In genomic region chr1:192835116-192835515, GRCh38 we compare ENCODE assay signal across 20 cellular contexts. TPM values are rescaled to one million over a fixed set of nuclear protein-coding genes. Genes with fewer than 3 reads are reported as not detected.
DNase-seq lines count a peak whose midpoint lies in the region; ATAC-seq and TF ChIP-seq lines count a peak whose summit lies in the region.
"Had no signal": no experiment of that assay in that cellular context is flagged by ENCODE, and none has a peak within 500 bp of the region (broad histone marks: within the 10 kb centered on the region; RNA-seq: fewer than 3 reads in every experiment).

No MANE protein-coding gene starts in this region.

- no peak overlapping the region for H3K4me3 ChIP-seq in mammary epithelial cell (replicated peaks in 1 of 3; ENCODE audit: insufficient read depth in 1 of 3, low read depth in 2 of 3, low read length in 3 of 3)
- no peak overlapping the region for H3K4me3 ChIP-seq in breast epithelium
- no peak overlapping the region for H3K4me3 ChIP-seq in left ventricle myocardium inferior
- no peak overlapping the region for H3K4me3 ChIP-seq in osteoblast (ENCODE audit: insufficient read depth, low read length)
- no peak overlapping the region for H3K4me3 ChIP-seq in transverse colon
- H3K4me3 ChIP-seq: GM23248, lung had no signal

- TF ChIP-seq POLR2A in breast epithelium (IDR thresholded peaks at IDR 0.05) (no peak), transverse colon (IDR thresholded peaks at IDR 0.05) (no peak)

- no peaks in the 10 kb centered on the region for H3K36me3 ChIP-seq in mammary epithelial cell (ENCODE audit: insufficient read depth, low read length)
- H3K36me3 ChIP-seq in breast epithelium: no peaks in the 10 kb centered on the region
- H3K36me3 ChIP-seq in left ventricle myocardium inferior: no peaks in the 10 kb centered on the region
- H3K36me3 ChIP-seq in osteoblast (ENCODE audit: insufficient read depth, low read length): no peaks in the 10 kb centered on the region
- no peaks in the 10 kb centered on the region for H3K36me3 ChIP-seq in transverse colon

- 67% methylated on average over 3 of the region's 3 CpGs for WGBS in mammary epithelial cell (ENCODE audit: low coverage, missing lambda C conversion rate)
- 57 to 64% methylated on average over 3 of the region's 3 CpGs for WGBS in transverse colon (ENCODE audit: low coverage in 1 of 2), 2 donors

- H3K4me2 ChIP-seq in mammary epithelial cell (ENCODE audit: insufficient read depth, low read depth, low read length) (no peak overlapping the region), osteoblast (ENCODE audit: insufficient read depth, low read length) (no peak overlapping the region)

- CTCF ChIA-PET in mammary epithelial cell (lab: Charles Lee; ENCODE audit: low non-redundant PET): no interaction called here

- H3K27ac ChIP-seq in mammary epithelial cell (ENCODE audit: insufficient read depth, low read depth, low read length) (peak overlapping the region; percentile 82), breast epithelium (no peak overlapping the region), left ventricle myocardium inferior (replicated peaks) (peak overlapping the region; percentile 1), osteoblast (ENCODE audit: low read depth, low read length) (no peak overlapping the region), transverse colon (peak overlapping the region; percentile 25 to 61 (median 48))
- H3K27ac ChIP-seq: 22Rv1, GM23248 had no signal

- H3K27me3 ChIP-seq in mammary epithelial cell (ENCODE audit: insufficient read depth, low read length) (no peaks in the 10 kb centered on the region), breast epithelium (no peaks in the 10 kb centered on the region), left ventricle myocardium inferior (ENCODE audit: low read depth) (no peaks in the 10 kb centered on the region), osteoblast (ENCODE audit: insufficient read depth, low read length) (no peaks in the 10 kb centered on the region), transverse colon (no peaks in the 10 kb centered on the region)

- H3K9ac ChIP-seq in mammary epithelial cell (ENCODE audit: insufficient read depth, low read length): no peak overlapping the region
- H3K9ac ChIP-seq: GM23248 had no signal

- DNase-seq in mammary epithelial cell (no peak), breast epithelium (ENCODE audit: low spot score in 2 of 2) (no peak), left ventricle myocardium inferior (no peak), osteoblast (ENCODE audit: insufficient read length, low spot score, missing footprints) (no peak), transverse colon (no peak), NCI-H1436 (lab: John Stamatoyannopoulos, UW) (no peak), GM19240 (ENCODE audit: insufficient read length, low spot score) (no peak)
- DNase-seq: activated CD4-positive, alpha-beta T cell treated with anti-CD3 and anti-CD28 coated beads for 36 hours; activated naive CD4-positive, alpha-beta T cell; activated T-cell treated with anti-CD3 and anti-CD28 coated beads, Interleukin-2, amount 50 U/mL, for 4 hours; glutamatergic neuron; GM23248; KG1; NCI-H1417; OCI-M1; small intestine; stimulated activated CD4-positive, alpha-beta T cell treated with anti-CD3 and anti-CD28 coated beads, Interleukin-2, amount 100 ng/mL, for 24 hours had no signal

- H3K9me3 ChIP-seq in mammary epithelial cell (replicated peaks; ENCODE audit: insufficient read depth, low read length) (no peaks in the 10 kb centered on the region), breast epithelium (no peaks in the 10 kb centered on the region), left ventricle myocardium inferior (replicated peaks) (no peaks in the 10 kb centered on the region), osteoblast (ENCODE audit: low read depth, low read length) (no peaks in the 10 kb centered on the region), transverse colon (no peaks in the 10 kb centered on the region)

- TF ChIP-seq EP300 in transverse colon (IDR thresholded peaks at IDR 0.05; ENCODE audit: low read depth): no peak

- H2AFZ ChIP-seq in mammary epithelial cell (ENCODE audit: low read depth, low read length) (peak overlapping the region; percentile 70), osteoblast (ENCODE audit: low read length) (peak overlapping the region; percentile 22)
- H2AFZ ChIP-seq: GM23248 had no signal

- H3K4me1 ChIP-seq in mammary epithelial cell (ENCODE audit: insufficient read depth, low read length): peaks cover 19% of the 10 kb centered on the region
- H3K4me1 ChIP-seq in breast epithelium: no peaks in the 10 kb centered on the region
- H3K4me1 ChIP-seq in left ventricle myocardium inferior: peaks cover 9% of the 10 kb centered on the region
- H3K4me1 ChIP-seq in osteoblast (ENCODE audit: insufficient read depth, low read length): peaks cover 7% of the 10 kb centered on the region
- H3K4me1 ChIP-seq in transverse colon: peaks cover 0 to 17% (median 4%) of the 10 kb centered on the region in 4 donors

- H3K79me2 ChIP-seq in mammary epithelial cell (ENCODE audit: insufficient read depth, low read length): no peaks in the 10 kb centered on the region
- H3K79me2 ChIP-seq in osteoblast (ENCODE audit: insufficient read depth, low read length): no peaks in the 10 kb centered on the region

- TF ChIP-seq CTCF in mammary epithelial cell (conservative IDR thresholded peaks at IDR 0.05 in 1 of 2, IDR thresholded peaks at IDR 0.05 in 1 of 2; ENCODE audit: extremely low read depth in 1 of 2, insufficient read depth in 1 of 2, low read depth in 1 of 2, low read length in 2 of 2) (no peak), breast epithelium (IDR thresholded peaks at IDR 0.05) (no peak), left ventricle myocardium inferior (IDR thresholded peaks at IDR 0.05; ENCODE audit: borderline replicate concordance) (no peak), osteoblast (IDR thresholded peaks at IDR 0.05; ENCODE audit: extremely low read depth, low read depth, low read length) (no peak), transverse colon (IDR thresholded peaks at IDR 0.05) (no peak)

- in situ Hi-C loops in mammary epithelial cell (cut with MboI; ENCODE audit: low sequenced_read_pairs in 2 of 2) (no loop called here), transverse colon (cut with MboI; ENCODE audit: low pct_ligation_motif_present in 1 of 4, low pct_unique_long_range_greater_than_20kb in 1 of 4, low sequenced_read_pairs in 3 of 4) (no loop called here)

- dilution Hi-C loops in mammary epithelial cell (cut with HindIII; ENCODE audit: low sequenced_read_pairs): no loop called here

- BruUV-seq in mammary epithelial cell (replicated peaks; lab: Mats Ljungman, UMichigan): no TSS peak

- no peak for ATAC-seq in GM21619 (IDR thresholded peaks at IDR 0.05; ENCODE audit: unreplicated experiment)
- ATAC-seq: activated CD4-positive, alpha-beta T cell treated with anti-CD3 and anti-CD28 coated beads for 36 hours; activated T-cell treated with anti-CD3 and anti-CD28 coated beads, Interleukin-2, amount 50 U/mL, for 4 hours had no signal

- no peaks in the 10 kb centered on the region for H4K20me1 ChIP-seq in mammary epithelial cell (ENCODE audit: insufficient read depth, low read length)
- no peaks in the 10 kb centered on the region for H4K20me1 ChIP-seq in osteoblast (ENCODE audit: insufficient read depth, low read length)

- intact Hi-C loops in mammary epithelial cell (cut with micrococcal nuclease): no loop called here
- intact Hi-C loops in breast epithelium (cut with DNase I; ENCODE audit: low total_unique reads): no loop called here
- intact Hi-C loops in left ventricle myocardium inferior (cut with micrococcal nuclease): no loop called here
- intact Hi-C loops in transverse colon (cut with DNase I; ENCODE audit: low total_unique reads): no loop called here

RNA-seq across cellular contexts. Expression of gene RGS2, which starts 26.3 kb away (rescaled TPM):
- 10 to 100 TPM; 20.0 to 28.5 TPM for total RNA-seq in mammary epithelial cell
- 7.0 TPM for polyA plus RNA-seq in mammary epithelial cell
- polyA minus RNA-seq in mammary epithelial cell: 17.8 TPM
- 100 to 1,000 TPM in 1 of 3 donors, 10 to 100 TPM in 2; 45.9 to 753 (median 49.0) TPM for total RNA-seq in breast epithelium
- 15.8 TPM for total RNA-seq in left ventricle myocardium inferior
- total RNA-seq in osteoblast: 5.6 and 5.8 TPM in 2 replicates
- 100 to 1,000 TPM in 1 of 4 donors, 10 to 100 TPM in 3; 22.1 to 132 (median 68.9) TPM for total RNA-seq in transverse colon

Comparison
In these comparisons a context has a peak if more than half of its experiments do, and no peak if none do; other contexts are left out.
1. H3K27ac ChIP-seq: peak in mammary epithelial cell (single experiment), left ventricle myocardium inferior (single experiment) and transverse colon (4 of 4); none in breast epithelium (0 of 2) and osteoblast (single experiment).